ENCODE assay signal across 1 cellular context in genomic region chr14:32201196-32201815, GRCh38.
TF ChIP-seq lines count a peak whose summit lies in the region.

No MANE protein-coding gene starts in this region.

TF ChIP-seq in GM12878, 131 proteins besides CTCF, POLR2A, EP300 and RAD21 (continued from another document and continues in another):
- TF ChIP-seq E4F1 (IDR thresholded peaks at IDR 0.05; ENCODE audit: borderline replicate concordance, partially characterized antibody) (no peak), YY1 (IDR thresholded peaks at IDR 0.05; ENCODE audit: low read depth, low read length) (no peak), NRF1 (conservative IDR thresholded peaks at IDR 0.05; ENCODE audit: low read depth, low read length) (peak; percentile 44; the same call in 1 of the 2 replicates), DPF2 (IDR thresholded peaks at IDR 0.05) (no peak), E2F8 (IDR thresholded peaks at IDR 0.05; ENCODE audit: low read depth, partially characterized antibody) (no peak), CHD4 (IDR thresholded peaks at IDR 0.05) (no peak), ZBTB11 (CRISPR knock-in tag; IDR thresholded peaks at IDR 0.05) (no peak), CHD2 (IDR thresholded peaks at IDR 0.05; ENCODE audit: borderline replicate concordance, low read depth, low read length) (no peak), TCF12 (IDR thresholded peaks at IDR 0.05; ENCODE audit: low read depth, low read length) (no peak), RUNX3 (IDR thresholded peaks at IDR 0.05; ENCODE audit: low read length) (no peak), TCF7 (IDR thresholded peaks at IDR 0.05; ENCODE audit: borderline replicate concordance) (no peak), MLLT1 (IDR thresholded peaks at IDR 0.05) (no peak; the same call in 1 of the 2 replicates), BCLAF1 (IDR thresholded peaks at IDR 0.05) (no peak), ZNF274 (IDR thresholded peaks at IDR 0.05; ENCODE audit: insufficient read depth, insufficient read length) (no peak), SIN3A (IDR thresholded peaks at IDR 0.05; ENCODE audit: low read depth, low read length) (0 out of 2 replicates have a peak, but pooled peaks have one; percentile 45), TCF3 (IDR thresholded peaks at IDR 0.05; ENCODE audit: borderline replicate concordance, insufficient read depth, low read depth, low read length) (peak; percentile 76; the same call in 1 of the 2 replicates), ETV6 (conservative IDR thresholded peaks at IDR 0.05 in 1 of 2, IDR thresholded peaks at IDR 0.05 in 1 of 2; ENCODE audit: borderline replicate concordance in 1 of 2, low read depth in 1 of 2) (no peak), MYB (IDR thresholded peaks at IDR 0.05; ENCODE audit: borderline replicate concordance, low read depth, low read length) (no peak), PAX5 (IDR thresholded peaks at IDR 0.05; ENCODE audit: borderline replicate concordance, low read depth, low read length) (no peak), GABPA (IDR thresholded peaks at IDR 0.05; ENCODE audit: low read depth) (no peak), NBN (IDR thresholded peaks at IDR 0.05) (no peak), BRCA1 (IDR thresholded peaks at IDR 0.05; ENCODE audit: low read depth, low read length) (no peak), IKZF1 (conservative IDR thresholded peaks at IDR 0.05) (peak; percentile 38; the same call in 1 of the 2 replicates), NR2C1 (IDR thresholded peaks at IDR 0.05) (no peak), NKRF (conservative IDR thresholded peaks at IDR 0.05) (peak; percentile 69), RFX5 (IDR thresholded peaks at IDR 0.05; ENCODE audit: low read depth, low read length) (no peak), CEBPB (IDR thresholded peaks at IDR 0.05; ENCODE audit: borderline replicate concordance in 1 of 2, low read depth in 2 of 2, low read length in 2 of 2) (no peak), ZNF687 (IDR thresholded peaks at IDR 0.05) (peak; percentile 65), NR2F1 (conservative IDR thresholded peaks at IDR 0.05) (peak; percentile 76; the same call in 1 of the 2 replicates), ZNF622 (IDR thresholded peaks at IDR 0.05) (no peak), ZBTB33 (IDR thresholded peaks at IDR 0.05) (no peak), RELA (IDR thresholded peaks at IDR 0.05; ENCODE audit: borderline replicate concordance, partially characterized antibody) (no peak), KDM1A (IDR thresholded peaks at IDR 0.05; ENCODE audit: borderline replicate concordance) (no peak), BCL11A (IDR thresholded peaks at IDR 0.05; ENCODE audit: low read depth, low read length) (no peak), HSF1 (IDR thresholded peaks at IDR 0.05; ENCODE audit: low read depth, low read length) (no peak)
